17 cellular contexts compared by ENCODE assay signal in the genomic region with DNA sequence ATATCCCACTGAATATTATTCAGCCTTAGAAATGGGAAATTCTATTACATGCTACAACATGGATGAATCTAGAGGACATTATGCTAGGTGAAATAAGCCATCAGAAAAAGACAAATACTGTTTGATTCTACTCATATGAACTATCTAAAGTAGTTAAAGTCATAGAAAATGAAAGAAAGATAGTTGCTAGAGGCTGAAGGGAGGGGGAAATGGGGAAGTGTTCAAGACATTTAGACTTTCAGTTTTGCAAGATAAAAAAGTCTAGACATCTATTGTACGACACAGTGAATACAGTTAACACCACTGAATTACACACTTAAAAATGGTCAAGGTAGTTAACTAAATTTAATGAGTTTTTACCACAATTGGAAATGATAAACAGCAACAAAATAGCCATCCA.
DNase-seq lines count a peak whose midpoint lies in the region; ATAC-seq and TF ChIP-seq lines count a peak whose summit lies in the region.
"Had no signal": no experiment of that assay in that cellular context is flagged by ENCODE, and none has a peak within 500 bp of the region (broad histone marks: within the 10 kb centered on the region; RNA-seq: fewer than 3 reads in every experiment).

No MANE protein-coding gene starts in this region.

- DNase-seq in foreskin fibroblast, result no peak
- DNase-seq in GDM1 (lab: John Stamatoyannopoulos, UW), result no peak
- DNase-seq in NCI-H2171 treated with DMSO at 0.1 percent for 48 hours (lab: John Stamatoyannopoulos, UW), result no peak
- DNase-seq: activated CD4-positive, CD25-positive, alpha-beta regulatory T cell treated with anti-CD3 and anti-CD28 coated beads, Interleukin-2, amount 50 U/mL, for 72 hours; activated CD8-positive, alpha-beta memory T cell treated with anti-CD3 and anti-CD28 coated beads, Interleukin-2, amount 50 U/mL, for 48 hours; DMS79 treated with DMSO at 0.1 percent for 48 hours; foreskin melanocyte; left ventricle myocardium superior; Right ventricle myocardium superior; stimulated activated naive CD4-positive, alpha-beta T cell treated with Interleukin-2 at 50 U/mL for 16 hours; T-helper 17 cell; upper lobe of left lung had no signal

- no peak for TF ChIP-seq CTCF in foreskin fibroblast (IDR thresholded peaks at IDR 0.05; ENCODE audit: low read depth, low read length)

- ATAC-seq in GM18498 (IDR thresholded peaks at IDR 0.05; ENCODE audit: unreplicated experiment) (peak; percentile 73), GM19324 (IDR thresholded peaks at IDR 0.05; ENCODE audit: low FRiP score, unreplicated experiment) (peak; percentile 61), GM21825 (IDR thresholded peaks at IDR 0.05; ENCODE audit: unreplicated experiment) (peak; percentile 49), HG03342 (IDR thresholded peaks at IDR 0.05; ENCODE audit: unreplicated experiment) (peak; percentile 50), HG02642 (IDR thresholded peaks at IDR 0.05; ENCODE audit: poor library complexity, unreplicated experiment) (no peak)
- ATAC-seq: left ventricle myocardium superior, T-helper 17 cell had no signal

- no peak overlapping the region for H3K4me3 ChIP-seq in foreskin fibroblast (ENCODE audit: low read depth in 1 of 2, low read length in 2 of 2)
- H3K4me3 ChIP-seq: upper lobe of left lung had no signal
